In the genomic region with DNA sequence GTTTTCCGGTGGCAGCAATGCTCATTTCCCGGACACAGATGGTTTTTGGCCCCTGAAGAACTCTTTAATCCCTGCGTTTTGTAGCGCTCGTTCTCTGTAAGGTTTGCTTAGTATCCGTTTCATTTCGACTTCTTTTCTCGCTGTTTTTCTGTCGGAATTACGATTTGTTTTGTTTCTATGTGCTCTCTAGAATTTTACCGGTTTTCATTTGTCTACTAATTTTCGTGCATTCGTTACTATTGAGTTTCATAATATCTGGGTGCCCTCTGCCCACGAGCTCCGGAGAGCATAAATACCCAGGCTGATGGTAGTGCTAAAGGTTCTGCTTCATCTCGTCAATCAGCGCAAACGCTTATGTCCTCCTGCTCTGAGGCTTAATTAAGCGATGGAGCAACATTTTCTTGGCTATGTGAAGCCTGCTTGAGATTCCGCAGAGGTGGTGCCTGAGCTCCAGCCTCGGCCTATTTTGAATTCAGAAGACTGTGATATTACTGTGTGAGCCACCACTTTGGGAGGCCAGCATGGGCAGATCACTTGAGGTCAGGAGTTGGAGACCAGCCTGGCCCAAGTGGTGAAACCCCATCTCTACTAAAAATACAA, we compare ENCODE assay signal across 8 cellular contexts. TPM values are rescaled to one million over a fixed set of nuclear protein-coding genes. Genes with fewer than 3 reads are reported as not detected.
DNase-seq lines count a peak whose midpoint lies in the region; ATAC-seq and TF ChIP-seq lines count a peak whose summit lies in the region.

No MANE protein-coding gene starts in this region.

- H3K27me3 Mint-ChIP-seq in stimulated activated naive CD8-positive, alpha-beta T cell treated with anti-CD3 and anti-CD28 coated beads, Interleukin-15, Interleukin-2, amounts not matched to agents 100 ng/mL and 50 ng/mL, for 24 hours = peaks cover 7% of the 10 kb centered on the region

- in situ Hi-C loops in astrocyte of the cerebellum (cut with HindIII; ENCODE audit: low sequenced_read_pairs) = no loop called here

- H3K9me3 Mint-ChIP-seq in stimulated activated naive CD8-positive, alpha-beta T cell treated with anti-CD3 and anti-CD28 coated beads, Interleukin-15, Interleukin-2, amounts not matched to agents 100 ng/mL and 50 ng/mL, for 24 hours = no peaks in the 10 kb centered on the region

- H3K9me3 ChIP-seq in mesodermal cell (ENCODE audit: control insufficient read depth, low read length) = peaks cover 8% of the 10 kb centered on the region

- peak overlapping the region; percentile 100 for H3K27ac Mint-ChIP-seq in stimulated activated naive CD8-positive, alpha-beta T cell treated with anti-CD3 and anti-CD28 coated beads, Interleukin-15, Interleukin-2, amounts not matched to agents 100 ng/mL and 50 ng/mL, for 24 hours

- no peaks in the 10 kb centered on the region for H3K36me3 ChIP-seq in mesodermal cell (ENCODE audit: control insufficient read depth, insufficient read depth, low read length)

- H3K36me3 Mint-ChIP-seq in stimulated activated naive CD8-positive, alpha-beta T cell treated with anti-CD3 and anti-CD28 coated beads, Interleukin-15, Interleukin-2, amounts not matched to agents 100 ng/mL and 50 ng/mL, for 24 hours (ENCODE audit: low read depth) = no peaks in the 10 kb centered on the region

- no peak for ATAC-seq in stimulated activated naive CD8-positive, alpha-beta T cell treated with anti-CD3 and anti-CD28 coated beads, Interleukin-15, Interleukin-2, amounts not matched to agents 100 U/mL and 50 U/mL, for 24 hours
- ATAC-seq in HG02852 (IDR thresholded peaks at IDR 0.05; ENCODE audit: unreplicated experiment) (no peak), HG02759 (IDR thresholded peaks at IDR 0.05; ENCODE audit: unreplicated experiment) (no peak)

- DNase-seq in stimulated activated naive CD8-positive, alpha-beta T cell treated with anti-CD3 and anti-CD28 coated beads, Interleukin-15, Interleukin-2, amounts not matched to agents 100 U/mL and 50 U/mL, for 24 hours = no peak
- DNase-seq in astrocyte of the cerebellum (ENCODE audit: low read depth) (no peak), H4 (ENCODE audit: low spot score) (no peak), NCI-H2081 treated with DMSO at 0.1 percent for 48 hours (lab: John Stamatoyannopoulos, UW) (no peak)

- H3K4me3 Mint-ChIP-seq in stimulated activated naive CD8-positive, alpha-beta T cell treated with anti-CD3 and anti-CD28 coated beads, Interleukin-15, Interleukin-2, amounts not matched to agents 100 ng/mL and 50 ng/mL, for 24 hours = peak overlapping the region; percentile 92

- H3K4me3 ChIP-seq in astrocyte of the cerebellum (ENCODE audit: low read depth, low read length) = peak overlapping the region; percentile 55
- H3K4me3 ChIP-seq in mesodermal cell (ENCODE audit: extremely low read depth, insufficient read depth, low read length, poor library complexity, severe bottlenecking) = peak overlapping the region; percentile 50

- TF ChIP-seq CTCF in astrocyte of the cerebellum (IDR thresholded peaks at IDR 0.05; ENCODE audit: low read depth, low read length, missing control alignments) = no peak

- H3K27ac ChIP-seq in mesodermal cell (ENCODE audit: low read depth, low read length, severe bottlenecking) = no peak overlapping the region

- WGBS in mesodermal cell (ENCODE audit: insufficient coverage in 2 of 2), 2 experiments = 48 to 53% methylated on average over 20 to 21 of the region's 21 CpGs

- peaks cover 37% of the 10 kb centered on the region for H3K4me1 Mint-ChIP-seq in stimulated activated naive CD8-positive, alpha-beta T cell treated with anti-CD3 and anti-CD28 coated beads, Interleukin-15, Interleukin-2, amounts not matched to agents 100 ng/mL and 50 ng/mL, for 24 hours (ENCODE audit: low read depth)

- H3K4me1 ChIP-seq in mesodermal cell (ENCODE audit: control insufficient read depth, insufficient read depth, low read length, poor library complexity, severe bottlenecking) = peaks cover under 1% of the 10 kb centered on the region

RNA-seq across cellular contexts. Expression of gene ANXA2R, which starts 44.9 kb away (rescaled TPM):
- 1.9 TPM for polyA plus RNA-seq in mesodermal cell (2013, experiment 1 of 2)
- 1.2 TPM for polyA plus RNA-seq in mesodermal cell (2013, experiment 2 of 2)
- 4.5 TPM in 2 replicates for total RNA-seq in H4 (2014; rRNA removed; shearing (Covaris generic))
